Comparison of ENCODE assay signal across 8 cellular contexts in the genomic region with DNA sequence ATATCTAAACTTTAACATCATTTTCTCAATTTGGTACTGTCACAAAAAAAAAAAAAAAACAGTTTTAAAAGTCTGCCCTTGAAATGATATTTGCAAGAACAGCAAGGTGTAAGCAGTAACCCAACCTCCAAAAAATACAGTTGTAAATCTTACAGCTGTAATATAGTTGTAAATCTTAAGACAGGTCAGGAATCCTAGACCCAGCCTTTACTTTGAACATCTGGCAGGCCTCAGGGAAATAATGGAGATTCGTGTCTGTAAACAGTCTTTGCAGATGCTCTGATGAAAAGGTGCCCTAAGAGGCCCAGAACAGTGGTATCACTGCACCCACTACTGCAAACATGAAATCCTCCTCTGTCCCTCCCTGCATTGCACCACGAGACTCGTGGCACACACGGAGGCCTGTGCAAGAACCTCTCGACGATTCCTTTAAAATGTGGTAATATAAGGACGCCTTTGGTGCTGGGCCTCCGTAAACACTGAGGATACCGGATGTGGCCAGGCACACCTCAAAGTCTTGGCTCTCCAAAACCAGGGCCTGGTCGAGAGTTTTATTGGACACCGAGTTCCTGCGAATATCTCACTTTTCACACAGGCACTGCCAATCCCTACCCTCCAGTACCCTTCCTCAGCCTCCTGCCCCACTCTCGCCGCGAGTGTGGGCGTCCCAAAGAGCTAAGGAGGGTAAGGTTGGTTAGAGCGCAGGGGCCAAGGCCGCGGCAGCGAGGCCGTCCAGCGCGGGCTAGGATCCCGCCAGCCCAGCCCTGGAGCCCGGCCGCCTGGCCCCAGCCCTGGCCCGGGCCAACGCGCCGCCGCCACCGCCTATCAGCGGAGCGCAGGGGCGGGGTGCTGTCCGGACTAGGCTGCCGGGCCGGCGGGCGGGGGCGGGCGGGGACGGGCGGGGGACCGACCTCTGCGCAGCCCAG.
A peak's percentile ranks its signal among the peaks of the same experiment; 100 is the strongest.
DNase-seq lines count a peak whose midpoint lies in the region; ATAC-seq lines count a peak whose summit lies in the region.

No MANE protein-coding gene starts in this region.

- no peaks in the 10 kb centered on the region for H3K27me3 ChIP-seq in ACC112 (ENCODE audit: insufficient read depth, low read length)

- H3K27ac ChIP-seq in ACC112 (ENCODE audit: low read depth, low read length): peak overlapping the region; percentile 70

- H3K4me1 ChIP-seq in ACC112 (ENCODE audit: control insufficient read depth, insufficient read depth, low read length, unreplicated experiment): peaks cover 49% of the 10 kb centered on the region

- H3K36me3 ChIP-seq in ACC112 (ENCODE audit: insufficient read depth, low read length): no peaks in the 10 kb centered on the region

- peak overlapping the region; percentile 8 for H2AFZ ChIP-seq in ACC112 (ENCODE audit: low read length, unreplicated experiment)

- peak; percentile 70 for ATAC-seq in GM18502 (IDR thresholded peaks at IDR 0.05; ENCODE audit: poor library complexity, unreplicated experiment)
- ATAC-seq in HG02870 (IDR thresholded peaks at IDR 0.05; ENCODE audit: unreplicated experiment): peak; percentile 59

- H3K4me3 ChIP-seq in ACC112 (ENCODE audit: low read depth, low read length): peak overlapping the region; percentile 79

- DNase-seq in NCI-H2171 treated with DMSO at 0.1 percent for 48 hours (lab: John Stamatoyannopoulos, UW) (peak; percentile 51), ecto neural progenitor cell (ENCODE audit: low spot score) (peak; percentile 80), medulla oblongata (ENCODE audit: extremely low spot score) (peak; percentile 66)
- peak; percentile 53 for DNase-seq in activated CD4-positive, alpha-beta T cell treated with anti-CD3 and anti-CD28 coated beads for 48 hours
- peak; percentile 4 to 11 for DNase-seq in stimulated activated CD8-positive, alpha-beta memory T cell treated with anti-CD3 and anti-CD28 coated beads, Interleukin-7, amount 100 ng/mL, for 1 hour (ENCODE audit: low read depth in 2 of 2)

- peaks cover 94% of the 10 kb centered on the region for H3K79me2 ChIP-seq in ACC112 (ENCODE audit: control insufficient read depth, insufficient read depth, low read length, unreplicated experiment)

Comparison
In these comparisons a context has a peak if more than half of its experiments do, and no peak if none do; other contexts are left out.
1. Peak in every context shown above with its lines: DNase-seq, ATAC-seq, H3K4me3 ChIP-seq and H3K27ac ChIP-seq.
2. DNase-seq: peak in every context shown above with its lines; median percentile 80 in ecto neural progenitor cell; 66 in medulla oblongata; 53 in activated CD4-positive, alpha-beta T cell treated with anti-CD3 and anti-CD28 coated beads for 48 hours; 51 in NCI-H2171 treated with DMSO at 0.1 percent for 48 hours; 8 in stimulated activated CD8-positive, alpha-beta memory T cell treated with anti-CD3 and anti-CD28 coated beads, Interleukin-7, amount 100 ng/mL, for 1 hour.